ENCODE assay signal across 16 cellular contexts in the genomic region with DNA sequence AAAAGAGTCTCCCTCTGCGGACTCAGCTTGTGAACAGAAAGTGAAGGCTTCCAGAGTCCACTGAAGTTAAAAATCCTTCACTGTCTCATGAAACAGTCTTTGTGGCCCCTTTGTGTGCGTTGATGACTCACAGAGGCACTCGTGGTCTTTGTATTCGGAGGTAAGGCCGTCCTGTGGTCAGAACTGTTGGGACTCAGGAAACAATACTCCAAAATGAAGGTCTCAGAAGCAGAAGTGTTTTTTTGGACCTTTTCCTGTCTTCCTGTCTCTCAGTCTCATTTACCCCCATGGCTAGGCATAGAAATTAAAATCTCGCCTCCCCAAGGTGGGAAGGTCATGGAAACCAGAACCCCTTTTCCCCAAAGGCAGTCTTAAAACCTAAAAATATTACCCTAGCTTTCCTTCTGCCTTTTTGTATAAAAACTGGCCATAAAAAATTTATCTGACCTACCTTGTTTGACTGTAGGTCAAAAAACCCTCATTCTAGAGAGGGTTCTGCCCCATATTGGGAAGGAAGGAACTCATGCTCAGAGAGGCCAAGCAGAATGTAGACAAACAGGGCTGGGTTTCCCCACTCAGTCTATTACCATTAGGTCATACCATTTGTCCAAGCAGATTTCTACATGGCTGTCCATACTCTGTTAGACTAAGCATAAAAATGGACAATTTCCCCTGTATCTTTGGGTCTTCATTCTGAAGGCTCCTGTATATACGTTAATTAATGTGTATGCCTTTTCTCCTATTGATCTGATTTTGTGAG. TPM values are rescaled to one million over a fixed set of nuclear protein-coding genes. Genes with fewer than 3 reads are reported as not detected.
A peak's percentile ranks its signal among the peaks of the same experiment; 100 is the strongest.
DNase-seq lines count a peak whose midpoint lies in the region; ATAC-seq, FAIRE-seq and TF ChIP-seq lines count a peak whose summit lies in the region.
"Had no signal": no experiment of that assay in that cellular context is flagged by ENCODE, and none has a peak within 500 bp of the region (broad histone marks: within the 10 kb centered on the region; RNA-seq: fewer than 3 reads in every experiment).

No MANE protein-coding gene starts in this region.

- intact Hi-C loops in pancreas (cut with DNase I), result no loop called here

- no peak for FAIRE-seq in pancreas (lab: Jason Lieb, UNC)
- FAIRE-seq: G401.6 had no signal

- no peaks in the 10 kb centered on the region for H3K27me3 Mint-ChIP-seq in activated T-cell treated with anti-CD3 and anti-CD28 coated beads, Interleukin-2, amount 50 U/mL, for 72 hours (ENCODE audit: low read depth)
- H3K27me3 Mint-ChIP-seq in activated T-cell treated with anti-CD3 and anti-CD28 coated beads, Interleukin-2, amount 50 U/mL, for 24 hours, result peaks cover 7% of the 10 kb centered on the region
- H3K27me3 Mint-ChIP-seq: memory B cell had no signal

- H3K9me3 Mint-ChIP-seq in activated T-cell treated with anti-CD3 and anti-CD28 coated beads, Interleukin-2, amount 50 U/mL, for 72 hours, result no peaks in the 10 kb centered on the region
- H3K9me3 Mint-ChIP-seq in activated T-cell treated with anti-CD3 and anti-CD28 coated beads, Interleukin-2, amount 50 U/mL, for 24 hours, result no peaks in the 10 kb centered on the region
- H3K9me3 Mint-ChIP-seq: effector memory CD8-positive, alpha-beta T cell; memory B cell had no signal

- H3K4me3 Mint-ChIP-seq in activated T-cell treated with anti-CD3 and anti-CD28 coated beads, Interleukin-2, amount 50 U/mL, for 72 hours, result no peak overlapping the region
- H3K4me3 Mint-ChIP-seq in activated T-cell treated with anti-CD3 and anti-CD28 coated beads, Interleukin-2, amount 50 U/mL, for 24 hours, result no peak overlapping the region
- H3K4me3 Mint-ChIP-seq: effector memory CD8-positive, alpha-beta T cell; memory B cell had no signal

- no peak overlapping the region for H3K27ac Mint-ChIP-seq in activated T-cell treated with anti-CD3 and anti-CD28 coated beads, Interleukin-2, amount 50 U/mL, for 72 hours
- H3K27ac Mint-ChIP-seq in activated T-cell treated with anti-CD3 and anti-CD28 coated beads, Interleukin-2, amount 50 U/mL, for 24 hours, result no peak overlapping the region
- H3K27ac Mint-ChIP-seq: effector memory CD8-positive, alpha-beta T cell; memory B cell had no signal

- in situ Hi-C loops in astrocyte of the cerebellum (cut with HindIII; ENCODE audit: low sequenced_read_pairs), result no loop called here

- H3K4me1 Mint-ChIP-seq in activated T-cell treated with anti-CD3 and anti-CD28 coated beads, Interleukin-2, amount 50 U/mL, for 72 hours (ENCODE audit: low read depth), result peaks cover 15% of the 10 kb centered on the region
- H3K4me1 Mint-ChIP-seq in activated T-cell treated with anti-CD3 and anti-CD28 coated beads, Interleukin-2, amount 50 U/mL, for 24 hours (ENCODE audit: low read depth), result peaks cover 3% of the 10 kb centered on the region

- H3K4me3 ChIP-seq in astrocyte of the cerebellum (ENCODE audit: low read depth, low read length) (no peak overlapping the region), pancreas (no peak overlapping the region)
- H3K4me3 ChIP-seq: heart left ventricle had no signal

- H3K4me1 ChIP-seq in pancreas, result no peaks in the 10 kb centered on the region
- H3K4me1 ChIP-seq: heart left ventricle had no signal

- H3K27me3 ChIP-seq in pancreas, result no peaks in the 10 kb centered on the region
- H3K27me3 ChIP-seq: heart left ventricle had no signal

- no peaks in the 10 kb centered on the region for H3K36me3 ChIP-seq in pancreas
- H3K36me3 ChIP-seq: heart left ventricle had no signal

- TF ChIP-seq CTCF in astrocyte of the cerebellum (IDR thresholded peaks at IDR 0.05; ENCODE audit: low read depth, low read length, missing control alignments), result no peak
- no peak for TF ChIP-seq CTCF in pancreas (IDR thresholded peaks at IDR 0.05)

- H3K27ac ChIP-seq in pancreas, result no peak overlapping the region
- H3K27ac ChIP-seq: heart left ventricle had no signal

- no peaks in the 10 kb centered on the region for H3K9me3 ChIP-seq in pancreas
- H3K9me3 ChIP-seq: heart left ventricle had no signal

- WGBS in pancreas, 2 donors, result 81 to 85% methylated on average over 7 of the region's 7 CpGs

- H3K36me3 Mint-ChIP-seq in activated T-cell treated with anti-CD3 and anti-CD28 coated beads, Interleukin-2, amount 50 U/mL, for 72 hours (ENCODE audit: insufficient read depth in 2 of 2), result no peaks in the 10 kb centered on the region
- no peaks in the 10 kb centered on the region for H3K36me3 Mint-ChIP-seq in activated T-cell treated with anti-CD3 and anti-CD28 coated beads, Interleukin-2, amount 50 U/mL, for 24 hours (ENCODE audit: low read depth)
- H3K36me3 Mint-ChIP-seq: memory B cell had no signal

- peak; percentile 35 to 44 for ATAC-seq in activated T-cell treated with anti-CD3 and anti-CD28 coated beads, Interleukin-2, amount 50 U/mL, for 72 hours (replicated peaks in 1 of 2)
- ATAC-seq in GM18861 (IDR thresholded peaks at IDR 0.05; ENCODE audit: unreplicated experiment) (no peak), pancreas (no peak)
- ATAC-seq: effector memory CD8-positive, alpha-beta T cell; heart left ventricle had no signal

- peak in 1 of 2 donors; percentile 19 for DNase-seq in activated T-cell treated with anti-CD3 and anti-CD28 coated beads, Interleukin-2, amount 50 U/mL, for 72 hours
- DNase-seq in activated T-cell treated with anti-CD3 and anti-CD28 coated beads, Interleukin-2, amount 50 U/mL, for 24 hours, result no peak
- DNase-seq in NOMO-1 treated with dmso at 0.1 percent for 144 hours (lab: John Stamatoyannopoulos, UW; ENCODE audit: unreplicated experiment), result peak; percentile 82
- DNase-seq in astrocyte of the cerebellum (ENCODE audit: low read depth), result peak; percentile 58
- no peak for DNase-seq in AG08396 (ENCODE audit: low spot score)
- no peak for DNase-seq in NCI-H1048 (lab: John Stamatoyannopoulos, UW)
- DNase-seq in pancreas, result no peak
- DNase-seq: ACHN; activated CD4-positive, alpha-beta T cell treated with anti-CD3 and anti-CD28 coated beads for 4 hours; effector memory CD8-positive, alpha-beta T cell; heart left ventricle; NCI-H187 had no signal

RNA-seq across cellular contexts. Expression of gene EPB42, which starts 19.1 kb away (rescaled TPM):
- not detected for total RNA-seq in activated T-cell treated with anti-CD3 and anti-CD28 coated beads, Interleukin-2, amount 50 U/mL, for 72 hours
- not detected for total RNA-seq in pancreas
- not detected for polyA plus RNA-seq in pancreas
- total RNA-seq: ureter had no signal

RNA-seq across cellular contexts. Expression of gene TGM5, which starts 26.8 kb away (rescaled TPM):
- total RNA-seq in activated T-cell treated with anti-CD3 and anti-CD28 coated beads, Interleukin-2, amount 50 U/mL, for 72 hours, result not detected
- not detected for total RNA-seq in pancreas
- polyA plus RNA-seq in pancreas, result not detected
- polyA plus RNA-seq: heart left ventricle had no signal

RNA-seq across cellular contexts. Expression of gene CCNDBP1, which starts 54.7 kb away (rescaled TPM):
- total RNA-seq in activated T-cell treated with anti-CD3 and anti-CD28 coated beads, Interleukin-2, amount 50 U/mL, for 72 hours, result 10 to 100 TPM; 90.9 to 97.6 TPM
- total RNA-seq in pancreas, result 10 to 100 TPM; 17.6 to 35.7 (median 21.7) TPM
- polyA plus RNA-seq in pancreas, result 10 to 100 TPM; 20.1 to 37.7 TPM

Comparison
In these comparisons a context has a peak if more than half of its experiments do, and no peak if none do; other contexts are left out.
1. ATAC-seq: peak in activated T-cell treated with anti-CD3 and anti-CD28 coated beads, Interleukin-2, amount 50 U/mL, for 72 hours (2 of 2); none in GM18861 (single experiment) and pancreas (0 of 4).
2. DNase-seq: peak in NOMO-1 treated with dmso at 0.1 percent for 144 hours (single experiment) and astrocyte of the cerebellum (single experiment); none in activated T-cell treated with anti-CD3 and anti-CD28 coated beads, Interleukin-2, amount 50 U/mL, for 24 hours (single experiment), AG08396 (single experiment), NCI-H1048 (single experiment) and pancreas (0 of 6).